Comparison of ENCODE assay signal across 1 cellular context in genomic region chr2:206266130-206267125, GRCh38.
A peak's percentile ranks its signal among the peaks of the same experiment; 100 is the strongest.
TF ChIP-seq lines count a peak whose summit lies in the region.

No MANE protein-coding gene starts in this region.

TF ChIP-seq in H1, 55 proteins besides CTCF, POLR2A, EP300 and RAD21:
- TF ChIP-seq RNF2 (IDR thresholded peaks at IDR 0.05; ENCODE audit: borderline replicate concordance, low read depth, low read length, missing control alignments, poor library complexity, severe bottlenecking) (peak; percentile 32), SUZ12 (IDR thresholded peaks at IDR 0.05; ENCODE audit: low read length) (peak; percentile 44; the same call in 1 of the 2 replicates), MAX (IDR thresholded peaks at IDR 0.05) (no peak)
